Comparison of ENCODE assay signal across 9 cellular contexts in the genomic region with DNA sequence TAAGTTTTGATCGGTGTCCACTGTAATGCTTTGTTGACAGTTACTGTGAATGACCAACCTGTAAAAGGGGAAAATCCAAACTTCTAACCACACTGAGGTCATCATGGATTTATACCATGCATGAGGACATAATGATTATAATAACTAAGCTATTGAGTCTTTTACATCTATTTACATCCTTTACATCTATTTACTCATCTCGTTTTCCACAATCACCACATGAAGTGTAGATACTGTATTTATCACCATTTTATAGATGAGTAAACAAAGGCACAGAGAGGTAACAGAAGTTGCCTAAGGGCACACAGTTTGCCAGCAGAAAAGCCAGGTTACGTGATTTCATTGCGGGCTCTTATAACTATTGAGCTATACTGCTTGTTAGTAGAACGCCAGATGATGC. TPM values are rescaled to one million over a fixed set of nuclear protein-coding genes. Genes with fewer than 3 reads are reported as not detected.
DNase-seq lines count a peak whose midpoint lies in the region; ATAC-seq and TF ChIP-seq lines count a peak whose summit lies in the region.
"Had no signal": no experiment of that assay in that cellular context is flagged by ENCODE, and none has a peak within 500 bp of the region (broad histone marks: within the 10 kb centered on the region; RNA-seq: fewer than 3 reads in every experiment).

No MANE protein-coding gene starts in this region.

- 50 to 55% methylated on average over 5 of the region's 5 CpGs for WGBS in body of pancreas, 2 donors

- H2AFZ ChIP-seq in SU-DHL-6 (ENCODE audit: low read depth, low read length, severe bottlenecking), result peak overlapping the region; percentile 44

- H3K36me3 ChIP-seq in SU-DHL-6 (ENCODE audit: low read length) (no peaks in the 10 kb centered on the region), body of pancreas (replicated peaks in 1 of 2; ENCODE audit: insufficient read depth in 1 of 2, low read depth in 2 of 2) (no peaks in the 10 kb centered on the region)

- H3F3A ChIP-seq in SU-DHL-6 (ENCODE audit: insufficient read depth), result no peaks in the 10 kb centered on the region

- POLR2A ChIA-PET in naive thymus-derived CD8-positive, alpha-beta T cell (lab: Charles Lee), result interaction anchor here (0.5 to 1.8 kb wide), 2 partner anchors 12 to 14 kb away, joined by 4 to 7 read pairs; no protein-coding TSS in a partner anchor

- no peak for TF ChIP-seq POLR2A in body of pancreas (IDR thresholded peaks at IDR 0.05)

- peaks cover 6 to 12% (median 8%) of the 10 kb centered on the region in 4 donors for H3K4me1 Mint-ChIP-seq in naive thymus-derived CD8-positive, alpha-beta T cell

- peaks cover 0 to 2% (median 0%) of the 10 kb centered on the region in 3 donors for H3K36me3 Mint-ChIP-seq in naive thymus-derived CD8-positive, alpha-beta T cell

- peak in 2 of 3 experiments; percentile 31 to 47 for DNase-seq in NCI-H1417 (lab: John Stamatoyannopoulos, UW)
- DNase-seq in NCI-H1417 treated with DMSO at 0.1 percent for 48 hours (lab: John Stamatoyannopoulos, UW), result no peak
- no peak for DNase-seq in naive thymus-derived CD8-positive, alpha-beta T cell
- no peak for DNase-seq in NCI-H187 treated with DMSO at 0.1 percent for 48 hours (lab: John Stamatoyannopoulos, UW)
- no peak for DNase-seq in stimulated activated CD4-positive, alpha-beta T cell treated with anti-CD3 and anti-CD28 coated beads, Interleukin-12 subunit alpha, Interleukin-12 subunit beta, amount 100 ng/mL, for 4 hours
- no peak for DNase-seq in body of pancreas
- DNase-seq: GF-D8 had no signal

- H3K9me2 ChIP-seq in SU-DHL-6 (replicated peaks; ENCODE audit: insufficient read depth, low read length), result no peaks in the 10 kb centered on the region

- no peaks in the 10 kb centered on the region for H3K27me3 ChIP-seq in SU-DHL-6 (ENCODE audit: low read length)
- no peaks in the 10 kb centered on the region for H3K27me3 ChIP-seq in body of pancreas

- ATAC-seq in HG02798 (IDR thresholded peaks at IDR 0.05; ENCODE audit: poor library complexity, unreplicated experiment), result peak; percentile 23
- ATAC-seq in naive thymus-derived CD8-positive, alpha-beta T cell, result no peak
- no peak for ATAC-seq in body of pancreas

- no peak overlapping the region for H3K27ac Mint-ChIP-seq in naive thymus-derived CD8-positive, alpha-beta T cell

- no peak overlapping the region for H3K4me3 ChIP-seq in SU-DHL-6 (ENCODE audit: insufficient read depth, low read length, poor library complexity, severe bottlenecking)
- H3K4me3 ChIP-seq in body of pancreas, result no peak overlapping the region

- peaks cover 0 to 4% (median 2%) of the 10 kb centered on the region in 5 donors for H3K27me3 Mint-ChIP-seq in naive thymus-derived CD8-positive, alpha-beta T cell

- H3K9ac ChIP-seq in SU-DHL-6 (ENCODE audit: low read length), result no peak overlapping the region

- H3K9me3 Mint-ChIP-seq in naive thymus-derived CD8-positive, alpha-beta T cell, result no peaks in the 10 kb centered on the region

- H3K4me1 ChIP-seq in body of pancreas, result no peaks in the 10 kb centered on the region

- TF ChIP-seq CTCF in SU-DHL-6 (IDR thresholded peaks at IDR 0.05; ENCODE audit: insufficient read depth, low read length, poor library complexity, severe bottlenecking) (no peak), body of pancreas (IDR thresholded peaks at IDR 0.05) (no peak)

- H3K27ac ChIP-seq in SU-DHL-6 (ENCODE audit: low read depth, low read length), result no peak overlapping the region
- H3K27ac ChIP-seq in body of pancreas, result no peak overlapping the region

- intact Hi-C loops in body of pancreas (cut with DNase I), result no loop called here

- no peaks in the 10 kb centered on the region for H4K20me1 ChIP-seq in SU-DHL-6 (ENCODE audit: low read depth, low read length)

- no peaks in the 10 kb centered on the region for H3K79me2 ChIP-seq in SU-DHL-6 (ENCODE audit: insufficient read depth, low read length)

- peak overlapping the region in 7 of 10 donors; percentile 2 to 76 (median 38) for H3K4me3 Mint-ChIP-seq in naive thymus-derived CD8-positive, alpha-beta T cell

- peak overlapping the region; percentile 62 for H3K4me2 ChIP-seq in SU-DHL-6 (ENCODE audit: low read depth, low read length, poor library complexity, severe bottlenecking)

- H3K9me3 ChIP-seq in SU-DHL-6 (ENCODE audit: insufficient read depth, low read length) (no peaks in the 10 kb centered on the region), body of pancreas (no peaks in the 10 kb centered on the region)

RNA-seq across cellular contexts. Expression of a gene that starts 27.9 kb away (rescaled TPM):
- 10 to 100 TPM; 10.6 to 13.6 TPM for total RNA-seq in naive thymus-derived CD8-positive, alpha-beta T cell
- 10 to 100 TPM; 10.1 to 13.5 (median 10.8) TPM for polyA plus RNA-seq in naive thymus-derived CD8-positive, alpha-beta T cell
- total RNA-seq in body of pancreas, result 1 to 10 TPM; 2.9 to 4.6 TPM

Comparison
In these comparisons a context has a peak if more than half of its experiments do, and no peak if none do; other contexts are left out.
1. DNase-seq: peak in NCI-H1417 (2 of 3); none in NCI-H1417 treated with DMSO at 0.1 percent for 48 hours (single experiment), naive thymus-derived CD8-positive, alpha-beta T cell (0 of 10), NCI-H187 treated with DMSO at 0.1 percent for 48 hours (single experiment), stimulated activated CD4-positive, alpha-beta T cell treated with anti-CD3 and anti-CD28 coated beads, Interleukin-12 subunit alpha, Interleukin-12 subunit beta, amount 100 ng/mL, for 4 hours (single experiment) and body of pancreas (0 of 4).